8 cellular contexts compared by ENCODE assay signal in genomic region chr10:72320676-72321247, GRCh38. TPM values are rescaled to one million over a fixed set of nuclear protein-coding genes. Genes with fewer than 3 reads are reported as not detected.
DNase-seq lines count a peak whose midpoint lies in the region; ATAC-seq and TF ChIP-seq lines count a peak whose summit lies in the region.

No MANE protein-coding gene starts in this region.

- H3K27ac ChIP-seq in MM.1S (ENCODE audit: low read length), result peak overlapping the region; percentile 95

- H3K36me3 ChIP-seq in MM.1S (replicated peaks; ENCODE audit: insufficient read depth, low read length) (no peaks in the 10 kb centered on the region), skeletal muscle satellite cell (ENCODE audit: insufficient read depth, low read length) (no peaks in the 10 kb centered on the region)

- no peaks in the 10 kb centered on the region for H3K79me2 ChIP-seq in MM.1S (ENCODE audit: low read length)

- H3K9ac ChIP-seq in MM.1S (ENCODE audit: low read length) (peak overlapping the region; percentile 91), skeletal muscle satellite cell (ENCODE audit: low read depth, low read length) (peak overlapping the region; percentile 75)

- H3K4me1 ChIP-seq in MM.1S (ENCODE audit: low read length), result peaks cover 44% of the 10 kb centered on the region
- H3K4me1 ChIP-seq in skeletal muscle satellite cell (ENCODE audit: control insufficient read depth, insufficient read depth, low read length), result peaks cover 63% of the 10 kb centered on the region

- TF ChIP-seq CTCF in MM.1S (IDR thresholded peaks at IDR 0.05; ENCODE audit: low read length), result no peak

- peak; percentile 60 for ATAC-seq in HG02571 (IDR thresholded peaks at IDR 0.05; ENCODE audit: unreplicated experiment)

- H3K4me2 ChIP-seq in MM.1S (ENCODE audit: low read depth, low read length) (peak overlapping the region; percentile 94), skeletal muscle satellite cell (ENCODE audit: low read length) (peak overlapping the region; percentile 79)

- no peaks in the 10 kb centered on the region for H4K20me1 ChIP-seq in MM.1S (ENCODE audit: insufficient read depth, low read length)

- no peaks in the 10 kb centered on the region for H3K9me2 ChIP-seq in MM.1S (replicated peaks; ENCODE audit: insufficient read depth, low read length)

- peak overlapping the region; percentile 40 for H2AFZ ChIP-seq in MM.1S (ENCODE audit: low read length)

- H3F3A ChIP-seq in MM.1S (ENCODE audit: insufficient read depth, low read length), result peaks cover 28% of the 10 kb centered on the region

- no peaks in the 10 kb centered on the region for H3K9me3 ChIP-seq in MM.1S (replicated peaks; ENCODE audit: insufficient read depth, low read length)
- no peaks in the 10 kb centered on the region for H3K9me3 ChIP-seq in skeletal muscle satellite cell (replicated peaks; ENCODE audit: low read length)

- peak; percentile 31 for DNase-seq in NCI-H2029 (lab: John Stamatoyannopoulos, UW)
- no peak for DNase-seq in NCI-H2029 treated with DMSO at 0.1 percent for 48 hours (lab: John Stamatoyannopoulos, UW)
- DNase-seq in MM.1S, result peak; percentile 80
- DNase-seq in SKM-1 (lab: John Stamatoyannopoulos, UW; ENCODE audit: unreplicated experiment), result peak; percentile 94
- peak; percentile 98 for DNase-seq in amniotic stem cell (lab: John Stamatoyannopoulos, UW)
- DNase-seq in hepatic stellate cell (ENCODE audit: low spot score), result peak; percentile 97

- H3K27me3 ChIP-seq in MM.1S (replicated peaks; ENCODE audit: insufficient read depth, low read length), result no peaks in the 10 kb centered on the region
- no peaks in the 10 kb centered on the region for H3K27me3 ChIP-seq in skeletal muscle satellite cell (ENCODE audit: control insufficient read depth, insufficient read depth, low read length)

- no peak overlapping the region; the same call in 1 of the 2 replicates for H3K4me3 ChIP-seq in MM.1S (ENCODE audit: low read length)
- H3K4me3 ChIP-seq in skeletal muscle satellite cell (ENCODE audit: low read length), result no peak overlapping the region

RNA-seq across cellular contexts. Expression of gene DNAJB12, which starts 34.0 kb away (rescaled TPM):
- 24.1 and 25.6 TPM in 2 replicates for total RNA-seq in skeletal muscle satellite cell (2012; rRNA removed)

RNA-seq across cellular contexts. Expression of gene DDIT4, which starts 47.0 kb away (rescaled TPM):
- 391 and 412 TPM in 2 replicates for total RNA-seq in skeletal muscle satellite cell (2012; rRNA removed)
